1 cellular context compared by ENCODE assay signal in the genomic region with DNA sequence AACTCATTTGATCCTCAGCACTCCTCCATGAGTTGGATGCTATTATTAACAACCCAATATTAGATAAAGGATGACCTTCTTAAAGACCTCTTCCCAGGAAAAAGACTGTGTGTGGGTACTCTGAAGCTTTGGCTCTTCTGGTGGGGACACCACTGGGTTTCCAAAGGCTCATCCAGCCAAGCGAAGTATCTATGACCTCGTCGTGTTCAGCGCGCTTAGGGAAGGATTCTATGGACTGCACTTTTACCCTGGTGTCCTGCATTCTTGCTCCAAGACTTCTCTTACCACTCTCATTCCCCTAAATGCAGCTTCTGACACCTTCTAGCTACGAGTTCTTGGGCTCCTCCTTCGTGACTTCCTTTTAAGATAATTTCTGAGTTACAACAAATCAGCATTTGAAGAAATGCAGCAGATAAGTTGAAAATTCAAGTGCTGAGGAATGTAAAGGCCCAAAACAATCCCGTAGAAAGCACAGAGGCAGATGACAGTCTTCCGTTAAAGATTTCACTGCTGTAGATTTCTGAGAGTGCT.
A peak's percentile ranks its signal among the peaks of the same experiment; 100 is the strongest.
TF ChIP-seq lines count a peak whose summit lies in the region.

No MANE protein-coding gene starts in this region.

TF ChIP-seq in HepG2, 621 proteins besides CTCF, POLR2A, EP300 and RAD21 (continued from another document):
- TF ChIP-seq, protein P1, sequence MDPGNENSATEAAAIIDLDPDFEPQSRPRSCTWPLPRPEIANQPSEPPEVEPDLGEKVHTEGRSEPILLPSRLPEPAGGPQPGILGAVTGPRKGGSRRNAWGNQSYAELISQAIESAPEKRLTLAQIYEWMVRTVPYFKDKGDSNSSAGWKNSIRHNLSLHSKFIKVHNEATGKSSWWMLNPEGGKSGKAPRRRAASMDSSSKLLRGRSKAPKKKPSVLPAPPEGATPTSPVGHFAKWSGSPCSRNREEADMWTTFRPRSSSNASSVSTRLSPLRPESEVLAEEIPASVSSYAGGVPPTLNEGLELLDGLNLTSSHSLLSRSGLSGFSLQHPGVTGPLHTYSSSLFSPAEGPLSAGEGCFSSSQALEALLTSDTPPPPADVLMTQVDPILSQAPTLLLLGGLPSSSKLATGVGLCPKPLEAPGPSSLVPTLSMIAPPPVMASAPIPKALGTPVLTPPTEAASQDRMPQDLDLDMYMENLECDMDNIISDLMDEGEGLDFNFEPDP (CRISPR knock-in tag; conservative IDR thresholded peaks at IDR 0.05): 0 out of 2 replicates have a peak, but pooled peaks have one; percentile 7
- TF ChIP-seq ZNF770 (CRISPR knock-in tag; IDR thresholded peaks at IDR 0.05): no peak
- TF ChIP-seq CENPX (CRISPR knock-in tag; IDR thresholded peaks at IDR 0.05): no peak
- peak; percentile 40; the same call in 1 of the 2 replicates for TF ChIP-seq ZFP82 (CRISPR knock-in tag; IDR thresholded peaks at IDR 0.05; ENCODE audit: borderline replicate concordance)
- no peak for TF ChIP-seq SUZ12 (IDR thresholded peaks at IDR 0.05; ENCODE audit: low read depth, low read length)
- TF ChIP-seq TBP (CRISPR knock-in tag; IDR thresholded peaks at IDR 0.05): no peak
- no peak for TF ChIP-seq ZNF160 (CRISPR knock-in tag; IDR thresholded peaks at IDR 0.05)
- no peak for TF ChIP-seq ZNF34 (CRISPR knock-in tag; IDR thresholded peaks at IDR 0.05; ENCODE audit: borderline replicate concordance)
- TF ChIP-seq ARHGAP35 (CRISPR knock-in tag; IDR thresholded peaks at IDR 0.05; ENCODE audit: borderline replicate concordance): no peak
- TF ChIP-seq CEBPG (CRISPR knock-in tag; IDR thresholded peaks at IDR 0.05): no peak
- TF ChIP-seq, protein P2, sequence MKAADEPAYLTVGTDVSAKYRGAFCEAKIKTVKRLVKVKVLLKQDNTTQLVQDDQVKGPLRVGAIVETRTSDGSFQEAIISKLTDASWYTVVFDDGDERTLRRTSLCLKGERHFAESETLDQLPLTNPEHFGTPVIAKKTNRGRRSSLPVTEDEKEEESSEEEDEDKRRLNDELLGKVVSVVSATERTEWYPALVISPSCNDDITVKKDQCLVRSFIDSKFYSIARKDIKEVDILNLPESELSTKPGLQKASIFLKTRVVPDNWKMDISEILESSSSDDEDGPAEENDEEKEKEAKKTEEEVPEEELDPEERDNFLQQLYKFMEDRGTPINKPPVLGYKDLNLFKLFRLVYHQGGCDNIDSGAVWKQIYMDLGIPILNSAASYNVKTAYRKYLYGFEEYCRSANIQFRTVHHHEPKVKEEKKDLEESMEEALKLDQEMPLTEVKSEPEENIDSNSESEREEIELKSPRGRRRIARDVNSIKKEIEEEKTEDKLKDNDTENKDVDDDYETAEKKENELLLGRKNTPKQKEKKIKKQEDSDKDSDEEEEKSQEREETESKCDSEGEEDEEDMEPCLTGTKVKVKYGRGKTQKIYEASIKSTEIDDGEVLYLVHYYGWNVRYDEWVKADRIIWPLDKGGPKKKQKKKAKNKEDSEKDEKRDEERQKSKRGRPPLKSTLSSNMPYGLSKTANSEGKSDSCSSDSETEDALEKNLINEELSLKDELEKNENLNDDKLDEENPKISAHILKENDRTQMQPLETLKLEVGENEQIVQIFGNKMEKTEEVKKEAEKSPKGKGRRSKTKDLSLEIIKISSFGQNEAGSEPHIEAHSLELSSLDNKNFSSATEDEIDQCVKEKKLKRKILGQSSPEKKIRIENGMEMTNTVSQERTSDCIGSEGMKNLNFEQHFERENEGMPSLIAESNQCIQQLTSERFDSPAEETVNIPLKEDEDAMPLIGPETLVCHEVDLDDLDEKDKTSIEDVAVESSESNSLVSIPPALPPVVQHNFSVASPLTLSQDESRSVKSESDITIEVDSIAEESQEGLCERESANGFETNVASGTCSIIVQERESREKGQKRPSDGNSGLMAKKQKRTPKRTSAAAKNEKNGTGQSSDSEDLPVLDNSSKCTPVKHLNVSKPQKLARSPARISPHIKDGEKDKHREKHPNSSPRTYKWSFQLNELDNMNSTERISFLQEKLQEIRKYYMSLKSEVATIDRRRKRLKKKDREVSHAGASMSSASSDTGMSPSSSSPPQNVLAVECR (CRISPR knock-in tag; IDR thresholded peaks at IDR 0.05; ENCODE audit: borderline replicate concordance): no peak
- TF ChIP-seq ZNF839 (CRISPR knock-in tag; IDR thresholded peaks at IDR 0.05; ENCODE audit: borderline replicate concordance): no peak
- no peak for TF ChIP-seq ISL2 (CRISPR knock-in tag; IDR thresholded peaks at IDR 0.05)
- no peak for TF ChIP-seq KDM4B (CRISPR knock-in tag; IDR thresholded peaks at IDR 0.05)
- peak; percentile 34; the same call in 1 of the 2 replicates for TF ChIP-seq HNRNPL (IDR thresholded peaks at IDR 0.05; ENCODE audit: low read depth, low read length)
- no peak; the same call in 1 of the 2 replicates for TF ChIP-seq ZNF430 (CRISPR knock-in tag; IDR thresholded peaks at IDR 0.05)
- TF ChIP-seq ZNF101 (CRISPR knock-in tag; IDR thresholded peaks at IDR 0.05; ENCODE audit: borderline replicate concordance, low read depth): 0 out of 2 replicates have a peak, but pooled peaks have one; percentile 6
- no peak for TF ChIP-seq ATF7-NPFF (CRISPR knock-in tag; IDR thresholded peaks at IDR 0.05; ENCODE audit: low read depth)
- no peak for TF ChIP-seq TCF12 (IDR thresholded peaks at IDR 0.05)
- TF ChIP-seq TCF12 (CRISPR knock-in tag; IDR thresholded peaks at IDR 0.05): no peak
TF ChIP-seq in HepG2: peak in this region for 31.
